ENCODE assay signal across 8 cellular contexts in genomic region chr16:83137326-83137770, GRCh38.
A peak's percentile ranks its signal among the peaks of the same experiment; 100 is the strongest.
DNase-seq lines count a peak whose midpoint lies in the region; ATAC-seq and TF ChIP-seq lines count a peak whose summit lies in the region.

No MANE protein-coding gene starts in this region.

- no peaks in the 10 kb centered on the region for H3K4me1 ChIP-seq in endocrine pancreas (ENCODE audit: control insufficient read depth, insufficient read depth, low read length)

- no peaks in the 10 kb centered on the region for H3K36me3 ChIP-seq in endocrine pancreas (ENCODE audit: control insufficient read depth, insufficient read depth, low read length)

- no peaks in the 10 kb centered on the region for H3K9me3 ChIP-seq in endocrine pancreas (ENCODE audit: control insufficient read depth, low read length)

- no peaks in the 10 kb centered on the region for H3K27me3 ChIP-seq in endocrine pancreas (ENCODE audit: control insufficient read depth, insufficient read depth, low read length)

- peaks cover 25% of the 10 kb centered on the region for H3K4me1 Mint-ChIP-seq in osteocyte (ENCODE audit: unreplicated experiment)

- TF ChIP-seq CTCF in osteocyte (IDR thresholded peaks at IDR 0.05): no peak

- ATAC-seq in HG02763 (IDR thresholded peaks at IDR 0.05; ENCODE audit: unreplicated experiment) (no peak), HG03378 (IDR thresholded peaks at IDR 0.05; ENCODE audit: unreplicated experiment) (no peak)

- DNase-seq in NCI-H2029 treated with DMSO at 0.1 percent for 48 hours (lab: John Stamatoyannopoulos, UW) (peak; percentile 5), NCI-H2029 (lab: John Stamatoyannopoulos, UW) (no peak), OCI-M1 (lab: John Stamatoyannopoulos, UW) (peak; percentile 95), osteocyte (ENCODE audit: extremely low spot score, unreplicated experiment) (no peak), cerebellum (ENCODE audit: low spot score) (no peak)

- H3K4me3 Mint-ChIP-seq in osteocyte (ENCODE audit: unreplicated experiment): peak overlapping the region; percentile 74

- H3K9ac ChIP-seq in endocrine pancreas (ENCODE audit: control insufficient read depth, insufficient read depth, low read length): no peak overlapping the region

- peak overlapping the region; percentile 26 for H3K4me3 ChIP-seq in endocrine pancreas (ENCODE audit: control insufficient read depth, insufficient read depth, low read length)

- H3K36me3 Mint-ChIP-seq in osteocyte (ENCODE audit: unreplicated experiment): no peaks in the 10 kb centered on the region

- H3K27me3 Mint-ChIP-seq in osteocyte (ENCODE audit: unreplicated experiment): no peaks in the 10 kb centered on the region

- peak overlapping the region; percentile 87 for H3K27ac Mint-ChIP-seq in osteocyte (ENCODE audit: unreplicated experiment)

- no peaks in the 10 kb centered on the region for H3K9me3 Mint-ChIP-seq in osteocyte (ENCODE audit: unreplicated experiment)

Comparison
In these comparisons a context has a peak if more than half of its experiments do, and no peak if none do; other contexts are left out.
1. DNase-seq: peak in NCI-H2029 treated with DMSO at 0.1 percent for 48 hours (single experiment) and OCI-M1 (single experiment); none in NCI-H2029 (single experiment), osteocyte (single experiment) and cerebellum (single experiment).